In the genomic region with DNA sequence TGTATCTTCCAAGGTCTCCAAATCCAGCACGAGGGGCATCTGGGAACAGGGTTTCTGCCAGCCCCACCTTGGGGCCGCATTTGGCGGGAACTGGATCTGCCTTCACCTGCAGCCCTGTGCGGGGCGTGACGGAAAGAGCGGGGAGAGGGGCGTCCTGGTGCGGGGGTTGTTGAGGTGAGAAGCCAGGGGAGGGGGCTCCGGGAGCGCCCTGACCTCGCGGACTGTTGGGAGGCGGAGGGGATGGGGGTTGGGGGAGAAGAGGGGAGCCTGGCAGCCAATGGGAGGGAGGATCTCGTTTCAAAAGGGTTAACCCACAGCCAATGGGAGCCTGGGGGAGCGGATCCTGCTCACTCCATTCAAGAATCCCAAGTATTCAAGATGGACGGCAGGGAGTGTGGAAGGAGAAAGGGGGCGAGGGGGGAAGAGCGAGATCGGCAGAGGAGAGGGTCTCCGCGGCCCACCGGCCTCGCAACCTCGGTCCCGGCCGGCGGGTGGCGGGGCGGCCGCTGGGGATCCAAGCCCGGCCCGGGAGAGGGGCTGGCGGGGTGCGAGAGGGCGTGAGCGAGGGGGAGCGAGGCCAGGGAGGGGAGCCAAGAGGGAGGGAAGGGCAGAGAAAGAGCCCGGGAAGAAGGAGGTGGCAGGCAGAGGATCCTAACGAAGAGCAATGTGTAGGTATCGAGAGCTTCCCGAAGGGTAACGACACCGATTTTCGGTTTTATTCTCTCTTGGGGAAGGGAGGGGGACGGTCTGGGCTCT, we compare ENCODE assay signal across 9 cellular contexts. TPM values are rescaled to one million over a fixed set of nuclear protein-coding genes. Genes with fewer than 3 reads are reported as not detected.
DNase-seq lines count a peak whose midpoint lies in the region; ATAC-seq and TF ChIP-seq lines count a peak whose summit lies in the region.
"Had no signal": no experiment of that assay in that cellular context is flagged by ENCODE, and none has a peak within 500 bp of the region (broad histone marks: within the 10 kb centered on the region; RNA-seq: fewer than 3 reads in every experiment).

No MANE protein-coding gene starts in this region.

- H3K27ac ChIP-seq in KOPT-K1 (ENCODE audit: low read depth, low read length, poor library complexity, severe bottlenecking) = peak overlapping the region; percentile 100
- H3K27ac ChIP-seq in tibial artery = peak overlapping the region; percentile 76
- H3K27ac ChIP-seq: 22Rv1 had no signal

- peak overlapping the region; percentile 81 to 91 for H3K4me3 ChIP-seq in tibial artery

- peak; percentile 23 for DNase-seq in DMS53 (lab: John Stamatoyannopoulos, UW)
- no peak for DNase-seq in DMS53 treated with DMSO at 0.1 percent for 48 hours (lab: John Stamatoyannopoulos, UW; ENCODE audit: unreplicated experiment)
- peak; percentile 54 for DNase-seq in T1000 (lab: John Stamatoyannopoulos, UW)
- DNase-seq in midbrain (lab: John Stamatoyannopoulos, UW) = peak; percentile 40
- DNase-seq in tibial artery = peak in 1 of 2 donors; percentile 69
- DNase-seq in NAMALWA (ENCODE audit: low spot score) = no peak

- H3K9me3 ChIP-seq in KOPT-K1 (ENCODE audit: insufficient read depth, low read length, poor library complexity, severe bottlenecking) (no peaks in the 10 kb centered on the region), tibial artery (no peaks in the 10 kb centered on the region)

- H3K36me3 ChIP-seq in KOPT-K1 (ENCODE audit: insufficient read depth, low read length) (no peaks in the 10 kb centered on the region), tibial artery (no peaks in the 10 kb centered on the region)

- H3K4me1 ChIP-seq in tibial artery = peaks cover 3 to 32% (median 26%) of the 10 kb centered on the region in 4 donors

- intact Hi-C loops in tibial artery (cut with DNase I; ENCODE audit: low total_unique reads) = loop anchor here (5.0 kb wide), 1 partner anchor 41 kb away; a partner anchor contains a TSS

- peak; percentile 69 for ATAC-seq in esophagus mucosa

- no peak for TF ChIP-seq CTCF in tibial artery (IDR thresholded peaks at IDR 0.05)

- no peaks in the 10 kb centered on the region for H3K27me3 ChIP-seq in tibial artery

RNA-seq across cellular contexts. Expression of a gene that starts 11.5 kb away (rescaled TPM):
- total RNA-seq in esophagus mucosa = not detected

RNA-seq across cellular contexts. Expression of a gene that starts 19.4 kb away (rescaled TPM):
- 10.6 TPM for total RNA-seq in esophagus mucosa

RNA-seq across cellular contexts. Expression of a gene that starts 29.7 kb away (rescaled TPM):
- 122 TPM for total RNA-seq in esophagus mucosa

RNA-seq across cellular contexts. Expression of a gene that starts 40.7 kb away (rescaled TPM):
- total RNA-seq in esophagus mucosa = 16.7 TPM

Comparison
In these comparisons a context has a peak if more than half of its experiments do, and no peak if none do; other contexts are left out.
1. DNase-seq: peak in DMS53 (single experiment), T1000 (single experiment) and midbrain (single experiment); none in DMS53 treated with DMSO at 0.1 percent for 48 hours (single experiment) and NAMALWA (single experiment).